ENCODE assay signal across 10 cellular contexts in the genomic region with DNA sequence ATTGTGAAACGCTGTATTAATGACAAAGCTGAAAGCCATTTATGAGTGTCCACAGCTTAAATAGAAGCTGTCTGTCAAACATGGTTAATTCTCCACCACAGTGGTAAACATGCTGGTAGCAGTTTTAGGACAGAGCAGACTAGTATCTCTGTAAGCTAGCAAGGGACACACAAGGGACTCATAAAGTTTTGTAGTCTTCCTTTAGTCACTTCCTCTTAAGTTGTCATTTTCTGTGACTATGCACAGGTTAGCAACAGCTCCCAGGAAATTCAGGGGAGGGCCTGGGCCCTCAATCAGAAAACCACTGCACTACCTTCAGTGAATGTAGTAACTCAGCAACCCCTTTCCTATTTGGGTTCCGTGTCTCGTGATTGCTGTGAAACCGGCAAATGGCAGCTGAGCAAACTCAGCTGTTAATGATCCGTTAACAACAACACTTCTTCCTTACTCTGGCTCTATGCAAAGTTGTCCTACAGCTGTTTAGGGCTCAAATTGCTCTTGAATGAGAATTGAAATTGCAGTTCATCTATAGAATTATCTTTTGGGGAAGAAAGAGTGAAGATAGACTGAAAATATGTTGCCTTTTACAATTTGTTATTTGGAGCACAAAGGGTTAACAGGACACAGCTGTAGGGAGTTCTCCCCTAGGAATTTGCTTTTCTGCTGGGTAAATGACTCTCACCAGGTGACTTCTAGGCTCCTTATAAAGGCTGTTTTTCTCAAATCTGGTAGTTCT. TPM values are rescaled to one million over a fixed set of nuclear protein-coding genes. Genes with fewer than 3 reads are reported as not detected.
A peak's percentile ranks its signal among the peaks of the same experiment; 100 is the strongest.
DNase-seq lines count a peak whose midpoint lies in the region; ATAC-seq and TF ChIP-seq lines count a peak whose summit lies in the region.
"Had no signal": no experiment of that assay in that cellular context is flagged by ENCODE, and none has a peak within 500 bp of the region (broad histone marks: within the 10 kb centered on the region; RNA-seq: fewer than 3 reads in every experiment).

A gene (plus strand): TSS at position 731 of the 736 bp plus-strand sequence.

- ATAC-seq in GM19397 (IDR thresholded peaks at IDR 0.05; ENCODE audit: unreplicated experiment) (peak; percentile 70), HG03442 (IDR thresholded peaks at IDR 0.05; ENCODE audit: unreplicated experiment) (peak; percentile 32), GM21526 (IDR thresholded peaks at IDR 0.05; ENCODE audit: low FRiP score, unreplicated experiment) (no peak)
- ATAC-seq: activated T-cell treated with anti-CD3 and anti-CD28 coated beads, Interleukin-2, amount 50 U/mL, for 4 hours had no signal

- H3K4me3 Mint-ChIP-seq in progenitor cell of endocrine pancreas (ENCODE audit: low read depth): no peak within 1 kb of the TSS
- H3K4me3 Mint-ChIP-seq in Caco-2 (ENCODE audit: unreplicated experiment): no peak within 1 kb of the TSS
- H3K4me3 Mint-ChIP-seq: activated T-cell treated with anti-CD3 and anti-CD28 coated beads, Interleukin-2, amount 50 U/mL, for 4 hours had no signal

- H3K36me3 ChIP-seq in Caco-2 (ENCODE audit: control insufficient read depth, insufficient read depth, low read length): no peaks in the 10 kb centered on the region

- no peaks in the 10 kb centered on the region for H3K9me3 ChIP-seq in Caco-2
- H3K9me3 ChIP-seq: SK-N-SH had no signal

- no peak for TF ChIP-seq CTCF in progenitor cell of endocrine pancreas (IDR thresholded peaks at IDR 0.05; ENCODE audit: unreplicated experiment)
- no peak for TF ChIP-seq CTCF in Caco-2 (IDR thresholded peaks at IDR 0.05; ENCODE audit: insufficient read depth in 1 of 2, low read depth in 1 of 2, low read length in 1 of 2, severe bottlenecking in 1 of 2, unreplicated experiment in 1 of 2)

- peak; percentile 99 for DNase-seq in NCI-H748 (lab: John Stamatoyannopoulos, UW; ENCODE audit: unreplicated experiment)
- DNase-seq in progenitor cell of endocrine pancreas (ENCODE audit: low spot score, unreplicated experiment): no peak
- DNase-seq in amygdala (lab: John Stamatoyannopoulos, UW): no peak
- no peak for DNase-seq in Caco-2
- no peak for DNase-seq in kidney glomerular epithelial cell (lab: John Stamatoyannopoulos, UW)
- DNase-seq: activated T-cell treated with anti-CD3 and anti-CD28 coated beads, Interleukin-2, amount 50 U/mL, for 4 hours; SK-N-SH had no signal

- intact Hi-C loops in Caco-2 (cut with micrococcal nuclease; ENCODE audit: unreplicated experiment): loop anchor here (2.0 kb wide), 1 partner anchor 71 kb away; no protein-coding TSS in a partner anchor

- peak within 1 kb of the TSS; percentile 85 for H3K27ac Mint-ChIP-seq in progenitor cell of endocrine pancreas
- no peak within 1 kb of the TSS for H3K27ac Mint-ChIP-seq in Caco-2 (ENCODE audit: unreplicated experiment)

- no TSS peak for BruUV-seq in Caco-2 (replicated peaks; lab: Mats Ljungman, UMichigan)

- POLR2A ChIA-PET in Caco-2 (lab: Charles Lee): no interaction called here

- no peaks in the 10 kb centered on the region for H3K9me3 Mint-ChIP-seq in progenitor cell of endocrine pancreas (ENCODE audit: low read depth)
- no peaks in the 10 kb centered on the region for H3K9me3 Mint-ChIP-seq in Caco-2 (ENCODE audit: unreplicated experiment)
- H3K9me3 Mint-ChIP-seq: activated T-cell treated with anti-CD3 and anti-CD28 coated beads, Interleukin-2, amount 50 U/mL, for 4 hours had no signal

- H3K27me3 Mint-ChIP-seq in progenitor cell of endocrine pancreas (no peaks in the 10 kb centered on the region), Caco-2 (ENCODE audit: insufficient read depth, unreplicated experiment) (peaks cover 5% of the 10 kb centered on the region)

- H3K4me1 Mint-ChIP-seq in progenitor cell of endocrine pancreas (ENCODE audit: low read depth) (peaks cover 24% of the 10 kb centered on the region), Caco-2 (ENCODE audit: low read depth, unreplicated experiment) (no peaks in the 10 kb centered on the region)

- no peaks in the 10 kb centered on the region for H3K4me1 ChIP-seq in Caco-2

- CTCF ChIA-PET in Caco-2 (lab: Charles Lee): no interaction called here

- no peaks in the 10 kb centered on the region for H3K27me3 ChIP-seq in Caco-2 (replicated peaks; ENCODE audit: control insufficient read depth, insufficient read depth, low read length)

- no peak within 1 kb of the TSS for H3K4me3 ChIP-seq in Caco-2 (ENCODE audit: low read depth, low read length)

- H3K36me3 Mint-ChIP-seq in progenitor cell of endocrine pancreas (ENCODE audit: insufficient read depth) (no peaks in the 10 kb centered on the region), Caco-2 (ENCODE audit: insufficient read depth, unreplicated experiment) (no peaks in the 10 kb centered on the region)

RNA-seq across cellular contexts. Expression of the gene that starts here (rescaled TPM):
- total RNA-seq in progenitor cell of endocrine pancreas: not detected in 2 replicates
- total RNA-seq in Caco-2 (2022): not detected in 2 replicates
- total RNA-seq: activated T-cell treated with anti-CD3 and anti-CD28 coated beads, Interleukin-2, amount 50 U/mL, for 4 hours had no signal
